In the genomic region with DNA sequence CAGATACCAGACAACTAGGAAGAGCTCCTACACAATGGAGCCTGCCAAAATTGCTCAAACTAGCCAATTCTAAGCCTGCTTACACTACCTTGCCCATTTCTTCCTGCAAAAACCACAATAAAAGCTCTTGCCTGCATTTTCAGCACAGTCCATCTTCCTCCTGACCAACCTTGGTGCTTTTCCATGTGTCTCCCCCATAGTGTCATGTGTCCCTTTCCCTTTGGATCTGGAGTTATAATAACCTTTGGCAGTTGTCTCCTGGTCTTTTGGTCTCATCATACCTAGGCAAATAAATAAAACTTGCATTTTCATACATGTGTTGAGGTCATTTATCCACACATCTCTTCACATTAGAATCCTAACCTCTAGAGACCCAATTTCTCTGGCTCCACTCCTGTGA, we compare ENCODE assay signal across 28 cellular contexts.
"Had no signal": no experiment of that assay in that cellular context is flagged by ENCODE, and none has a peak within 500 bp of the region (broad histone marks: within the 10 kb centered on the region; RNA-seq: fewer than 3 reads in every experiment).

No MANE protein-coding gene starts in this region.

- H3K36me3 ChIP-seq: colonic mucosa, esophagus muscularis mucosa, esophagus squamous epithelium, gastrocnemius medialis, gastroesophageal sphincter, heart left ventricle, heart right ventricle had no signal

- H3K27me3 Mint-ChIP-seq: dendritic cell treated with granulocyte-macrophage colony-stimulating factor and Interleukin-4, amounts not matched to agents 40 ng/mL and 50 ng/mL, for 4 days; effector memory CD8-positive, alpha-beta T cell had no signal

- FAIRE-seq: colon, endothelial cell of umbilical vein, frontal cortex had no signal

- H3K27ac ChIP-seq: colonic mucosa, coronary artery, dorsolateral prefrontal cortex, epithelial cell of prostate, esophagus muscularis mucosa, esophagus squamous epithelium, foreskin keratinocyte, gastrocnemius medialis, gastroesophageal sphincter, heart left ventricle, heart right ventricle had no signal

- ATAC-seq: effector memory CD8-positive, alpha-beta T cell; esophagus mucosa; foreskin keratinocyte; gastrocnemius medialis; gastroesophageal sphincter; heart left ventricle; heart right ventricle had no signal

- DNase-seq: colonic mucosa; cortex of kidney; dermis blood vessel endothelial cell; dorsolateral prefrontal cortex; effector CD4-positive, alpha-beta T cell; effector CD8-positive, alpha-beta T cell; effector memory CD4-positive, alpha-beta T cell; effector memory CD8-positive, alpha-beta T cell; endodermal cell; erythroblast; esophagus squamous epithelium; foreskin fibroblast; foreskin keratinocyte; foreskin melanocyte; gastrocnemius medialis; glutamatergic neuron; head of caudate nucleus; heart left ventricle; heart right ventricle had no signal

- H3K27me3 ChIP-seq: colonic mucosa, dorsolateral prefrontal cortex, esophagus muscularis mucosa, esophagus squamous epithelium, foreskin keratinocyte, gastrocnemius medialis, gastroesophageal sphincter, heart left ventricle, heart right ventricle had no signal

- H3K4me3 Mint-ChIP-seq: dendritic cell treated with granulocyte-macrophage colony-stimulating factor and Interleukin-4, amounts not matched to agents 40 ng/mL and 50 ng/mL, for 4 days; effector memory CD8-positive, alpha-beta T cell; endodermal cell had no signal

- H3K4me3 ChIP-seq: colonic mucosa, coronary artery, dorsolateral prefrontal cortex, esophagus muscularis mucosa, esophagus squamous epithelium, gastrocnemius medialis, gastroesophageal sphincter, heart left ventricle, heart right ventricle had no signal

- H3K9me3 ChIP-seq: colonic mucosa, esophagus muscularis mucosa, esophagus squamous epithelium, gastrocnemius medialis had no signal

- H3K4me1 ChIP-seq: colonic mucosa, esophagus muscularis mucosa, esophagus squamous epithelium, foreskin keratinocyte, gastrocnemius medialis, gastroesophageal sphincter, heart left ventricle, heart right ventricle had no signal

- H3K27ac Mint-ChIP-seq: dendritic cell treated with granulocyte-macrophage colony-stimulating factor and Interleukin-4, amounts not matched to agents 40 ng/mL and 50 ng/mL, for 4 days; effector memory CD8-positive, alpha-beta T cell; endodermal cell had no signal

- H3K4me1 Mint-ChIP-seq: endodermal cell had no signal
